Comparison of ENCODE assay signal across 27 cellular contexts in the genomic region with DNA sequence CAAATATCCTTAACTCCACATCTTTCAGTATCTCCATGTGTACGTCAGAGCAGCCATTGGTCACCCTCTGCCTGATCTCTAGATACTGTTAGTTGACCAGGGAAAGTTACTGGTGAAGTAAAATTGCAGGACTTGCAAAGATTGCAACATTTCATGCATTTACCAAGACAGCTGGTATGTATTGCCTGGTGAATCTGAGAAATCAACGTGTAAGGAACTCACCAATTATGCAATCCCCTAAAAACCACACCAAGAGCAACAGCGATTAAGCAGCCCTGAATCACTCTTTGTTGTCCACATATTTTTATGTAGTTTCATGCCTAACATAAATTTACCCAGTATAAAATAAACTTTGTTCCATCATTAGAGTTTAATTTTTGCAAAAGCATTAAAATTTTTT.
DNase-seq lines count a peak whose midpoint lies in the region; FAIRE-seq and TF ChIP-seq lines count a peak whose summit lies in the region.
"Had no signal": no experiment of that assay in that cellular context is flagged by ENCODE, and none has a peak within 500 bp of the region (broad histone marks: within the 10 kb centered on the region; RNA-seq: fewer than 3 reads in every experiment).

No MANE protein-coding gene starts in this region.

- in situ Hi-C loops in ACHN (cut with HindIII; ENCODE audit: low pct_ligation_motif_present, low pct_unique_long_range_greater_than_20kb, low sequenced_read_pairs) = no loop called here

- no peaks in the 10 kb centered on the region for H3K36me3 ChIP-seq in bronchial epithelial cell (ENCODE audit: control insufficient read depth, insufficient read depth, low read length)
- H3K36me3 ChIP-seq: esophagus muscularis mucosa, SJSA1 had no signal

- no peaks in the 10 kb centered on the region for H3K27me3 ChIP-seq in bronchial epithelial cell (ENCODE audit: control insufficient read depth, insufficient read depth, low read length)
- H3K27me3 ChIP-seq: esophagus muscularis mucosa, SJSA1 had no signal

- no peak overlapping the region for H3K4me3 ChIP-seq in bronchial epithelial cell (ENCODE audit: low read depth, low read length)
- H3K4me3 ChIP-seq: esophagus muscularis mucosa, PC-9, SJSA1, smooth muscle cell had no signal

- FAIRE-seq in bronchial epithelial cell (lab: Jason Lieb, UNC) = no peak
- FAIRE-seq: HTR-8/SVneo had no signal

- DNase-seq in HT1080 (ENCODE audit: low read depth) = peak; percentile 1
- peak; percentile 21 for DNase-seq in NOMO-1 treated with dmso at 0.1 percent for 144 hours (lab: John Stamatoyannopoulos, UW; ENCODE audit: unreplicated experiment)
- peak; percentile 37 for DNase-seq in bronchial epithelial cell (ENCODE audit: low read depth)
- peak; percentile 5 for DNase-seq in non-pigmented ciliary epithelial cell (ENCODE audit: low read depth)
- no peak for DNase-seq in ACHN
- no peak for DNase-seq in germinal center (ENCODE audit: low spot score)
- no peak for DNase-seq in mucosa of gallbladder (ENCODE audit: low spot score)
- DNase-seq: activated CD4-positive, alpha-beta T cell treated with anti-CD3 and anti-CD28 coated beads for 36 hours; activated CD8-positive, alpha-beta memory T cell treated with anti-CD3 and anti-CD28 coated beads for 24 hours; activated T-cell treated with anti-CD3 and anti-CD28 coated beads, Interleukin-2, amount 50 U/mL, for 1 hour; Calu3; cortex of kidney; glutamatergic neuron; H7; left colon; mesendoderm; naive B cell; NCI-H1092 treated with DMSO at 0.1 percent for 48 hours; NCI-H1930; NCI-H2227 treated with DMSO at 0.1 percent for 48 hours; NCI-H748 treated with DMSO at 0.1 percent for 48 hours; PC-9; stimulated activated CD4-positive, alpha-beta T cell treated with anti-CD3 and anti-CD28 coated beads, Interleukin-2, amount 100 ng/mL, for 24 hours had no signal

- TF ChIP-seq CTCF in bronchial epithelial cell (IDR thresholded peaks at IDR 0.05; ENCODE audit: insufficient read depth, low read length, severe bottlenecking) = no peak

Comparison
In these comparisons a context has a peak if more than half of its experiments do, and no peak if none do; other contexts are left out.
1. DNase-seq: peak in HT1080 (single experiment), NOMO-1 treated with dmso at 0.1 percent for 144 hours (single experiment), bronchial epithelial cell (single experiment) and non-pigmented ciliary epithelial cell (single experiment); none in ACHN (single experiment), germinal center (single experiment) and mucosa of gallbladder (single experiment).